14 cellular contexts compared by ENCODE assay signal in the genomic region with DNA sequence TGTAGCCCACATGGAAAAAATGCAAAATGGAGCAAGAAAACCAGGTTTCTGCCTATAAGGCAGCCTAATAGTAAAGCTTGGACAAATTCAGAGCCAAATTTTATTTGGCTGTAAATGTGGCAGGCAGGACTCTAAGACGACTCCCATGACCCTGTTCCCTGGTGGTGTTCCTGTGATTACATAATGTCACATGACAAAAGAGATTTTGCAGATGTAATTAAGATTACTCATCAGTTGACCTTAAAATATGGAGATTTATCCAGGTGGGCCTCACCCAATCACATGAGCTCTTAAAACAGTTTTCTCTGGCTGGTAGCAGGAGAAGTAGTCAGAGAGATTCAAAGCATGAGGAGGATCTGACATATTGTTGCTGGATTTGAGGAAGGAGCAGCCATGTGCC.
"Had no signal": no experiment of that assay in that cellular context is flagged by ENCODE, and none has a peak within 500 bp of the region (broad histone marks: within the 10 kb centered on the region; RNA-seq: fewer than 3 reads in every experiment).

No MANE protein-coding gene starts in this region.

- H2AFZ ChIP-seq: hepatocyte had no signal

- H3K27ac ChIP-seq: hepatocyte, neutrophil, skin epidermis had no signal

- H3K79me2 ChIP-seq: hepatocyte had no signal

- H3K4me2 ChIP-seq: hepatocyte had no signal

- H3K4me3 ChIP-seq: hepatocyte, skin epidermis had no signal

- ATAC-seq: naive thymus-derived CD8-positive, alpha-beta T cell; sciatic nerve; stimulated activated naive B cell treated with anti-CD40 and anti-IgM and Interleukin-4, amounts not matched to agents 10 μg/mL and 1 μg/mL and 100 μg/mL, for 72 hours; stimulated activated naive CD8-positive, alpha-beta T cell treated with anti-CD3 and anti-CD28 coated beads, Interleukin-15, amount 100 ng/mL, for 72 hours had no signal

- FAIRE-seq: urothelium cell line had no signal

- DNase-seq: erythroblast; mesendoderm; naive thymus-derived CD8-positive, alpha-beta T cell; stimulated activated CD4-positive, alpha-beta T cell treated with anti-CD3 and anti-CD28 coated beads, Interleukin-2, amount 100 ng/mL, for 24 hours; stimulated activated CD4-positive, alpha-beta T cell treated with anti-CD3 and anti-CD28 coated beads, Interleukin-4, amount 100 ng/mL, for 4 hours; stimulated activated naive B cell treated with anti-CD40 and anti-IgM and Interleukin-4, amounts not matched to agents 10 μg/mL and 1 μg/mL and 100 μg/mL, for 72 hours; stimulated activated naive CD8-positive, alpha-beta T cell treated with anti-CD3 and anti-CD28 coated beads, Interleukin-15, amount 100 ng/mL, for 72 hours; substantia nigra; trophoblast cell had no signal

- H3K36me3 ChIP-seq: neutrophil had no signal

- H3K27me3 ChIP-seq: hepatocyte, neutrophil had no signal

- H3K9me3 ChIP-seq: neutrophil had no signal
